8 cellular contexts compared by ENCODE assay signal in the genomic region with DNA sequence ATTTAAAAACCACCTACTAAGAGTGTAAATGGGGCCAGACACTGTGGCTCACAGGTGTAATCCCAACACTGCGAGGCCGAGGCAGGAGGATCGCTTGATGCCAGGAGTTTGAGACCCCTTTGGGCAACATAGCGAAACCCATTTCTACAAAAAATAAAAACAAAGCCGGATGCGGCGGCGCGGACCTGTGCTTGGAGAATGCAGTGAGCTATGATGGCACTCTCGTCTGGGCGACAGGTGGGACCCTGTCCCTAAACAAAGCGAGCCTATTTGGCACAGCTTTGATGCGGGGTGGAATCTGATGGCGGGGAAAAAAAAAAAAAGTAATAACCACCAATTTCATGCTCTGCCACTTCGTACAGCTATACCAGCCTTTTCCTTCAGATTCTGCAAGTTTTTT. TPM values are rescaled to one million over a fixed set of nuclear protein-coding genes. Genes with fewer than 3 reads are reported as not detected.
A peak's percentile ranks its signal among the peaks of the same experiment; 100 is the strongest.
DNase-seq lines count a peak whose midpoint lies in the region; ATAC-seq, FAIRE-seq and TF ChIP-seq lines count a peak whose summit lies in the region.

No MANE protein-coding gene starts in this region.

- dilution Hi-C loops in endothelial cell of umbilical vein (cut with MboI; ENCODE audit: extremely low pct_ligation_motif_present, low sequenced_read_pairs) = no loop called here

- H3K4me3 Mint-ChIP-seq in T-helper 1 cell treated with Interleukin-12 subunit alpha and Interleukin-12 subunit beta and Interleukin-4 antibody, amounts not matched to agents 30 μg/mL and 1 μg/mL, for 36 hours = peak overlapping the region; percentile 99

- peak overlapping the region; percentile 89 for H3K4me2 ChIP-seq in endothelial cell of umbilical vein (ENCODE audit: insufficient read depth, low read length)

- peaks cover 54% of the 10 kb centered on the region for H3K36me3 Mint-ChIP-seq in T-helper 1 cell treated with Interleukin-12 subunit alpha and Interleukin-12 subunit beta and Interleukin-4 antibody, amounts not matched to agents 30 μg/mL and 1 μg/mL, for 36 hours (ENCODE audit: low read depth)

- peaks cover 85% of the 10 kb centered on the region for H3K79me2 ChIP-seq in endothelial cell of umbilical vein (ENCODE audit: control insufficient read depth, insufficient read depth, low read length)

- BruUV-seq in endothelial cell of umbilical vein (replicated peaks; lab: Mats Ljungman, UMichigan) = no TSS peak

- H3K27me3 ChIP-seq in endothelial cell of umbilical vein (ENCODE audit: control insufficient read depth in 2 of 2, insufficient read depth in 2 of 2, low read length in 2 of 2) (no peaks in the 10 kb centered on the region), pancreas (no peaks in the 10 kb centered on the region)

- H4K20me1 ChIP-seq in endothelial cell of umbilical vein (replicated peaks; ENCODE audit: control insufficient read depth, extremely low read depth, insufficient read depth, low read length) = peaks cover 2% of the 10 kb centered on the region

- CTCF ChIA-PET in endothelial cell of umbilical vein (lab: Charles Lee) = interaction anchor here (0.9 to 2.4 kb wide), 3 partner anchors 11 to 97 kb away, joined by 3 to 7 read pairs (median 4); no protein-coding TSS in a partner anchor

- H3K4me1 Mint-ChIP-seq in T-helper 1 cell treated with Interleukin-12 subunit alpha and Interleukin-12 subunit beta and Interleukin-4 antibody, amounts not matched to agents 30 μg/mL and 1 μg/mL, for 36 hours (ENCODE audit: low read depth) = peaks cover 41% of the 10 kb centered on the region

- H3K27ac Mint-ChIP-seq in T-helper 1 cell treated with Interleukin-12 subunit alpha and Interleukin-12 subunit beta and Interleukin-4 antibody, amounts not matched to agents 30 μg/mL and 1 μg/mL, for 36 hours = peak overlapping the region; percentile 83

- no peaks in the 10 kb centered on the region for H3K9me3 Mint-ChIP-seq in T-helper 1 cell treated with Interleukin-12 subunit alpha and Interleukin-12 subunit beta and Interleukin-4 antibody, amounts not matched to agents 30 μg/mL and 1 μg/mL, for 36 hours

- intact Hi-C loops in endothelial cell of umbilical vein (cut with micrococcal nuclease) (loop anchor here (5.0 kb wide), 1 partner anchor 194 kb away; no protein-coding TSS in a partner anchor), pancreas (cut with DNase I) (loop anchor here in 1 of 3 donors (10.0 kb wide), 1 partner anchor 53 kb away; no protein-coding TSS in a partner anchor)

- FAIRE-seq in endothelial cell of umbilical vein (lab: Jason Lieb, UNC) (peak; percentile 57), pancreas (lab: Jason Lieb, UNC) (no peak)

- POLR2A ChIA-PET in endothelial cell of umbilical vein (lab: Charles Lee) = interaction anchor here (0.6 kb wide), 2 partner anchors 25 to 68 kb away, joined by 3 to 7 read pairs; no protein-coding TSS in a partner anchor

- ATAC-seq in pancreas (no peak), HG03039 (IDR thresholded peaks at IDR 0.05; ENCODE audit: unreplicated experiment) (no peak), GM18498 (IDR thresholded peaks at IDR 0.05; ENCODE audit: unreplicated experiment) (no peak)

- H3K4me1 ChIP-seq in ES-I3 (ENCODE audit: insufficient read depth, low read length) (peaks cover 5% of the 10 kb centered on the region; the same call in 1 of the 2 replicates), endothelial cell of umbilical vein (ENCODE audit: control insufficient read depth, extremely low read depth, insufficient read depth, low read length) (peaks cover 27% of the 10 kb centered on the region), pancreas (peaks cover 20 to 40% (median 33%) of the 10 kb centered on the region in 3 donors)

- peaks cover 4% of the 10 kb centered on the region for H3K27me3 Mint-ChIP-seq in T-helper 1 cell treated with Interleukin-12 subunit alpha and Interleukin-12 subunit beta and Interleukin-4 antibody, amounts not matched to agents 30 μg/mL and 1 μg/mL, for 36 hours (ENCODE audit: low read depth)

- peak overlapping the region; percentile 91 for H3K9ac ChIP-seq in ES-I3 (ENCODE audit: low read depth, low read length)
- peak overlapping the region; percentile 87 for H3K9ac ChIP-seq in endothelial cell of umbilical vein (replicated peaks; ENCODE audit: extremely low read depth, insufficient read depth, low read length)

- H3K27ac ChIP-seq in endothelial cell of umbilical vein (ENCODE audit: insufficient read depth, low read depth, low read length) (peak overlapping the region; percentile 22), pancreas (peak overlapping the region in 1 of 4 donors; percentile 100)

- H2AFZ ChIP-seq in endothelial cell of umbilical vein (ENCODE audit: low read depth, low read length) = no peak overlapping the region

- H3K9me1 ChIP-seq in endothelial cell of umbilical vein (replicated peaks; ENCODE audit: control insufficient read depth, extremely low read depth, insufficient read depth, low read length) = no peaks in the 10 kb centered on the region

- no peaks in the 10 kb centered on the region for H3K9me3 ChIP-seq in ES-I3 (ENCODE audit: control insufficient read depth, insufficient read depth, low read length)
- no peaks in the 10 kb centered on the region for H3K9me3 ChIP-seq in endothelial cell of umbilical vein (replicated peaks; ENCODE audit: control insufficient read depth, insufficient read depth, low read length)
- no peaks in the 10 kb centered on the region for H3K9me3 ChIP-seq in pancreas

- TF ChIP-seq CTCF in endothelial cell of umbilical vein (IDR thresholded peaks at IDR 0.05; ENCODE audit: extremely low read depth in 1 of 2, insufficient read depth in 1 of 2, low read depth in 1 of 2, low read length in 2 of 2) (no peak), pancreas (IDR thresholded peaks at IDR 0.05) (no peak)

- H3K4me3 ChIP-seq in endothelial cell of umbilical vein (replicated peaks in 1 of 3; ENCODE audit: insufficient read depth in 1 of 3, low read depth in 1 of 3, low read length in 3 of 3) (peak overlapping the region; percentile 42 to 95 (median 64)), pancreas (peak overlapping the region; percentile 94 to 100 (median 96))

- H3K36me3 ChIP-seq in ES-I3 (ENCODE audit: insufficient read depth, low read length) (peaks cover 35% of the 10 kb centered on the region), endothelial cell of umbilical vein (ENCODE audit: control insufficient read depth in 2 of 2, extremely low read depth in 1 of 2, insufficient read depth in 2 of 2, low read length in 2 of 2) (peaks cover 9 to 14% of the 10 kb centered on the region in 2 experiments), pancreas (peaks cover 0 to 25% (median 11%) of the 10 kb centered on the region in 3 donors)

- TF ChIP-seq POLR2A in endothelial cell of umbilical vein (IDR thresholded peaks at IDR 0.05; ENCODE audit: low read depth, low read length) = no peak

- 19 to 26% methylated on average over 15 of the region's 15 CpGs for WGBS in pancreas, 2 donors

- DNase-seq in endothelial cell of umbilical vein (ENCODE audit: low read depth, low spot score) (no peak), pancreas (no peak), activated gamma-delta T cell (lab: John Stamatoyannopoulos, UW) (no peak)
- no peak for DNase-seq in effector CD8-positive, alpha-beta T cell (lab: John Stamatoyannopoulos, UW)

RNA-seq across cellular contexts. Expression of a gene that starts 1.1 kb away (rescaled TPM):
- total RNA-seq in endothelial cell of umbilical vein = 288 and 302 TPM in 2 replicates
- 112 and 168 TPM in 2 replicates for polyA plus RNA-seq in endothelial cell of umbilical vein
- polyA plus RNA-seq in endothelial cell of umbilical vein (2011; cell fraction: cytosol; rRNA removed) = 119 and 120 TPM in 2 replicates
- polyA plus RNA-seq in endothelial cell of umbilical vein (2011; cell fraction: nucleus; rRNA removed) = 232 and 279 TPM in 2 replicates
- polyA plus RNA-seq in endothelial cell of umbilical vein (2012) = 253 and 293 TPM in 2 replicates
- polyA minus RNA-seq in endothelial cell of umbilical vein = 206 and 271 TPM in 2 replicates
- polyA minus RNA-seq in endothelial cell of umbilical vein (2011; cell fraction: cytosol; rRNA and poly(A)+ RNA removed) = 279 TPM
- polyA minus RNA-seq in endothelial cell of umbilical vein (2011; cell fraction: nucleus; rRNA and poly(A)+ RNA removed) = 150 and 164 TPM in 2 replicates
- total RNA-seq in pancreas = 10 to 100 TPM; 60.6 to 85.1 (median 75.2) TPM
- polyA plus RNA-seq in pancreas = 10 to 100 TPM; 43.7 to 91.7 TPM

RNA-seq across cellular contexts. Expression of a gene that starts 2.0 kb away (rescaled TPM):
- 70.7 and 70.8 TPM in 2 replicates for total RNA-seq in endothelial cell of umbilical vein
- 40.5 and 55.4 TPM in 2 replicates for polyA plus RNA-seq in endothelial cell of umbilical vein
- polyA plus RNA-seq in endothelial cell of umbilical vein (2011; cell fraction: cytosol; rRNA removed) = 78.1 and 83.1 TPM in 2 replicates
- polyA plus RNA-seq in endothelial cell of umbilical vein (2011; cell fraction: nucleus; rRNA removed) = 26.4 and 30.8 TPM in 2 replicates
- polyA plus RNA-seq in endothelial cell of umbilical vein (2012) = 67.8 and 89.4 TPM in 2 replicates
- 25.4 and 35.4 TPM in 2 replicates for polyA minus RNA-seq in endothelial cell of umbilical vein
- 16.3 TPM for polyA minus RNA-seq in endothelial cell of umbilical vein (2011; cell fraction: cytosol; rRNA and poly(A)+ RNA removed)
- polyA minus RNA-seq in endothelial cell of umbilical vein (2011; cell fraction: nucleus; rRNA and poly(A)+ RNA removed) = 8.4 and 10.1 TPM in 2 replicates
- 10 to 100 TPM; 19.3 to 28.2 (median 25.0) TPM for total RNA-seq in pancreas
- polyA plus RNA-seq in pancreas = 10 to 100 TPM; 45.0 to 47.9 TPM

RNA-seq across cellular contexts. Expression of a gene that starts 11.8 kb away (rescaled TPM):
- total RNA-seq in endothelial cell of umbilical vein (not detected in 2 replicates), pancreas (1 to 10 TPM in 1 of 6 donors, under 1 TPM in 5; 0.21 to 1.4 (median 0.46) TPM)
- polyA plus RNA-seq in endothelial cell of umbilical vein (not detected in 2 replicates), pancreas (1 to 10 TPM; 1.4 to 1.7 TPM)
- polyA plus RNA-seq in endothelial cell of umbilical vein (2011; cell fraction: cytosol; rRNA removed) = not detected in 2 replicates
- not detected in 2 replicates for polyA plus RNA-seq in endothelial cell of umbilical vein (2011; cell fraction: nucleus; rRNA removed)
- polyA plus RNA-seq in endothelial cell of umbilical vein (2012) = not detected in 2 replicates
- polyA minus RNA-seq in endothelial cell of umbilical vein = not detected in 2 replicates
- polyA minus RNA-seq in endothelial cell of umbilical vein (2011; cell fraction: cytosol; rRNA and poly(A)+ RNA removed) = not detected
- polyA minus RNA-seq in endothelial cell of umbilical vein (2011; cell fraction: nucleus; rRNA and poly(A)+ RNA removed) = not detected in 2 replicates

RNA-seq across cellular contexts. Expression of a gene that starts 26.4 kb away (rescaled TPM):
- 114 and 131 TPM in 2 replicates for total RNA-seq in endothelial cell of umbilical vein
- polyA plus RNA-seq in endothelial cell of umbilical vein = 32.3 and 44.6 TPM in 2 replicates
- polyA plus RNA-seq in endothelial cell of umbilical vein (2011; cell fraction: cytosol; rRNA removed) = 63.6 and 68.4 TPM in 2 replicates
- 38.1 and 47.5 TPM in 2 replicates for polyA plus RNA-seq in endothelial cell of umbilical vein (2011; cell fraction: nucleus; rRNA removed)
- 20.6 and 38.3 TPM in 2 replicates for polyA plus RNA-seq in endothelial cell of umbilical vein (2012)
- 62.8 and 75.8 TPM in 2 replicates for polyA minus RNA-seq in endothelial cell of umbilical vein
- polyA minus RNA-seq in endothelial cell of umbilical vein (2011; cell fraction: cytosol; rRNA and poly(A)+ RNA removed) = 26.7 TPM
- polyA minus RNA-seq in endothelial cell of umbilical vein (2011; cell fraction: nucleus; rRNA and poly(A)+ RNA removed) = 16.8 and 21.5 TPM in 2 replicates
- total RNA-seq in pancreas = 1 to 10 TPM; 3.3 to 9.6 (median 7.4) TPM
- polyA plus RNA-seq in pancreas = 10 to 100 TPM in 1 of 2 donors, 1 to 10 TPM in 1; 6.7 to 10.1 TPM
